ENCODE assay signal across 8 cellular contexts in genomic region chr19:343451-343931, GRCh38. TPM values are rescaled to one million over a fixed set of nuclear protein-coding genes. Genes with fewer than 3 reads are reported as not detected.
DNase-seq lines count a peak whose midpoint lies in the region; ATAC-seq and TF ChIP-seq lines count a peak whose summit lies in the region.

No MANE protein-coding gene starts in this region.

- peaks cover 57% of the 10 kb centered on the region for H3K79me2 ChIP-seq in ACC112 (ENCODE audit: control insufficient read depth, insufficient read depth, low read length, unreplicated experiment)

- H3K36me3 ChIP-seq in ACC112 (ENCODE audit: insufficient read depth, low read length) (peaks cover 11% of the 10 kb centered on the region), HUES64 (ENCODE audit: insufficient read depth, low read length) (peaks cover 22% of the 10 kb centered on the region), mucosa of rectum (ENCODE audit: control insufficient read depth in 2 of 2, insufficient read depth in 2 of 2, low read length in 2 of 2) (no peaks in the 10 kb centered on the region)

- H3K4me3 Mint-ChIP-seq in chondrocyte (ENCODE audit: unreplicated experiment), result peak overlapping the region; percentile 88

- H3K27ac ChIP-seq in ACC112 (ENCODE audit: low read depth, low read length) (peak overlapping the region; percentile 68), HUES64 (ENCODE audit: low read depth, low read length) (no peak overlapping the region), mucosa of rectum (ENCODE audit: low read depth in 2 of 2, low read length in 2 of 2) (peak overlapping the region; percentile 38 to 56)

- peaks cover 56% of the 10 kb centered on the region for H3K4me1 Mint-ChIP-seq in chondrocyte (ENCODE audit: low read depth)

- H3K4me3 ChIP-seq in ACC112 (ENCODE audit: low read depth, low read length), result peak overlapping the region; percentile 87
- H3K4me3 ChIP-seq in HUES64 (ENCODE audit: low read length), result peak overlapping the region; percentile 77
- H3K4me3 ChIP-seq in mucosa of rectum (ENCODE audit: low read length in 2 of 2), result peak overlapping the region; percentile 56 to 72

- WGBS in HUES64, result 82% methylated on average over 19 of the region's 19 CpGs

- no peaks in the 10 kb centered on the region for H3K27me3 ChIP-seq in ACC112 (ENCODE audit: insufficient read depth, low read length)
- peaks cover 10% of the 10 kb centered on the region; the same call in 1 of the 2 replicates for H3K27me3 ChIP-seq in HUES64 (ENCODE audit: insufficient read depth, low read length)
- no peaks in the 10 kb centered on the region for H3K27me3 ChIP-seq in mucosa of rectum (ENCODE audit: control insufficient read depth in 2 of 2, insufficient read depth in 2 of 2, low read length in 2 of 2)

- peak overlapping the region; percentile 68 for H3K9ac ChIP-seq in HUES64 (ENCODE audit: low read depth, low read length)
- H3K9ac ChIP-seq in mucosa of rectum (ENCODE audit: low read depth in 1 of 2, low read length in 2 of 2), result peak overlapping the region; percentile 26 to 54

- no peaks in the 10 kb centered on the region for H3K9me3 ChIP-seq in HUES64 (ENCODE audit: insufficient read depth, low read depth, low read length)
- no peaks in the 10 kb centered on the region for H3K9me3 ChIP-seq in mucosa of rectum (ENCODE audit: control insufficient read depth in 2 of 2, low read length in 2 of 2)

- H3K27me3 Mint-ChIP-seq in chondrocyte (ENCODE audit: low read depth), result no peaks in the 10 kb centered on the region

- no peak overlapping the region for H2AFZ ChIP-seq in ACC112 (ENCODE audit: low read length, unreplicated experiment)

- no peaks in the 10 kb centered on the region for H3K9me3 Mint-ChIP-seq in chondrocyte (ENCODE audit: low read depth)

- H3K27ac Mint-ChIP-seq in chondrocyte (ENCODE audit: unreplicated experiment), result peak overlapping the region; percentile 89

- H3K36me3 Mint-ChIP-seq in chondrocyte (ENCODE audit: low read depth), result peaks cover 8% of the 10 kb centered on the region

- ATAC-seq in GM21447 (IDR thresholded peaks at IDR 0.05; ENCODE audit: unreplicated experiment) (no peak), HG03095 (IDR thresholded peaks at IDR 0.05; ENCODE audit: unreplicated experiment) (no peak)

- H3K4me1 ChIP-seq in ACC112 (ENCODE audit: control insufficient read depth, insufficient read depth, low read length, unreplicated experiment), result peaks cover 18% of the 10 kb centered on the region
- peaks cover 5% of the 10 kb centered on the region; the same call in 1 of the 2 replicates for H3K4me1 ChIP-seq in HUES64 (ENCODE audit: insufficient read depth, low read length)
- H3K4me1 ChIP-seq in mucosa of rectum (ENCODE audit: control insufficient read depth in 2 of 2, insufficient read depth in 2 of 2, low read length in 2 of 2), result peaks cover 12 to 26% of the 10 kb centered on the region in 2 donors

- peak; percentile 73 for DNase-seq in chondrocyte (ENCODE audit: low spot score)
- DNase-seq in stimulated activated CD4-positive, alpha-beta T cell treated with anti-CD3 and anti-CD28 coated beads, Interleukin-2, amount 100 ng/mL, for 24 hours, result no peak
- DNase-seq in A172 (ENCODE audit: low spot score), result no peak

- TF ChIP-seq CTCF in chondrocyte (IDR thresholded peaks at IDR 0.05), result no peak

RNA-seq across cellular contexts. Expression of gene MIER2, which starts 1.1 kb away (rescaled TPM):
- 30.7 TPM for polyA plus RNA-seq in HUES64 (2013, experiment 1 of 2)
- 37.0 TPM for polyA plus RNA-seq in HUES64 (2013, experiment 2 of 2)
- 40.2 to 44.5 TPM (median 42.4 TPM) in 3 replicates for total RNA-seq in chondrocyte
- 11.9 and 23.2 TPM in 2 replicates for total RNA-seq in A172 (2014; rRNA removed; shearing (Covaris generic))

RNA-seq across cellular contexts. Expression of gene PLPP2, which starts 52.3 kb away (rescaled TPM):
- polyA plus RNA-seq in HUES64 (2013, experiment 1 of 2), result 39.5 TPM
- 28.5 TPM for polyA plus RNA-seq in HUES64 (2013, experiment 2 of 2)
- total RNA-seq in chondrocyte, result 0.36 to 4.1 TPM (median 3.0 TPM) in 3 replicates
- 176 and 203 TPM in 2 replicates for total RNA-seq in A172 (2014; rRNA removed; shearing (Covaris generic))

Comparison
In these comparisons a context has a peak if more than half of its experiments do, and no peak if none do; other contexts are left out.
1. RNA of gene PLPP2, which starts 52.3 kb away (total RNA-seq): 176 to 203 TPM in A172; 0.36 to 4.1 TPM in chondrocyte; every median in the first group is over 10 times any median in the second.
2. Peak in every context shown above with its lines, with median percentiles within 50 percentile points of each other: H3K4me3 ChIP-seq.